ENCODE assay signal across 16 cellular contexts in genomic region chr7:128859232-128860157, GRCh38. TPM values are rescaled to one million over a fixed set of nuclear protein-coding genes. Genes with fewer than 3 reads are reported as not detected.
DNase-seq lines count a peak whose midpoint lies in the region; ATAC-seq and TF ChIP-seq lines count a peak whose summit lies in the region.
"Had no signal": no experiment of that assay in that cellular context is flagged by ENCODE, and none has a peak within 500 bp of the region (broad histone marks: within the 10 kb centered on the region; RNA-seq: fewer than 3 reads in every experiment).

No MANE protein-coding gene starts in this region.

- H2AFZ ChIP-seq in GM23338 (no peak overlapping the region), OCI-LY7 (ENCODE audit: low read length) (peak overlapping the region; percentile 28; the same call in 1 of the 2 replicates)

- peaks cover 4% of the 10 kb centered on the region for H4K20me1 ChIP-seq in GM23338 (replicated peaks; ENCODE audit: insufficient read depth)
- peaks cover 4% of the 10 kb centered on the region; the same call in 1 of the 2 replicates for H4K20me1 ChIP-seq in OCI-LY7 (ENCODE audit: insufficient read depth, low read length)

- no peaks in the 10 kb centered on the region for H3K9me3 Mint-ChIP-seq in GM23338
- no peaks in the 10 kb centered on the region for H3K9me3 Mint-ChIP-seq in stimulated activated memory B cell treated with anti-CD40 and anti-IgM and Interleukin-4, amounts not matched to agents 10 μg/mL and 1 μg/mL and 100 μg/mL, for 72 hours
- H3K9me3 Mint-ChIP-seq: activated naive CD8-positive, alpha-beta T cell treated with anti-CD3 and anti-CD28 coated beads, Interleukin-2, amount 10 ng/mL, durations not matched to agents 7 days and 5 days had no signal

- ATAC-seq in GM23338 (no peak), HG02759 (IDR thresholded peaks at IDR 0.05; ENCODE audit: unreplicated experiment) (no peak), HG03159 (IDR thresholded peaks at IDR 0.05; ENCODE audit: unreplicated experiment) (no peak)
- ATAC-seq in stimulated activated memory B cell treated with anti-CD40 and anti-IgM and Interleukin-4, amounts not matched to agents 10 μg/mL and 1 μg/mL and 100 μg/mL, for 72 hours: no peak
- ATAC-seq: HCT116 had no signal

- H3K9me3 ChIP-seq in OCI-LY7 (ENCODE audit: low read length): no peaks in the 10 kb centered on the region
- H3K9me3 ChIP-seq in cardiac muscle cell (ENCODE audit: low read depth): no peaks in the 10 kb centered on the region
- no peaks in the 10 kb centered on the region for H3K9me3 ChIP-seq in skeletal muscle tissue (ENCODE audit: control insufficient read depth in 3 of 3, low read length in 3 of 3)

- H3K4me3 ChIP-seq in GM23338 (no peak overlapping the region), OCI-LY7 (ENCODE audit: low read depth, low read length, poor library complexity, severe bottlenecking) (no peak overlapping the region), cardiac muscle cell (no peak overlapping the region), skeletal muscle tissue (ENCODE audit: low read length in 3 of 3) (no peak overlapping the region)

- H3K4me1 Mint-ChIP-seq in GM23338: peaks cover 30% of the 10 kb centered on the region
- peaks cover 24% of the 10 kb centered on the region for H3K4me1 Mint-ChIP-seq in stimulated activated memory B cell treated with anti-CD40 and anti-IgM and Interleukin-4, amounts not matched to agents 10 μg/mL and 1 μg/mL and 100 μg/mL, for 72 hours

- BruUV-seq in OCI-LY7 (replicated peaks; lab: Mats Ljungman, UMichigan): no TSS peak

- peaks cover 25% of the 10 kb centered on the region for H3K27me3 Mint-ChIP-seq in GM23338 (ENCODE audit: insufficient read depth, low read depth, poor library complexity)
- peaks cover 8% of the 10 kb centered on the region for H3K27me3 Mint-ChIP-seq in stimulated activated memory B cell treated with anti-CD40 and anti-IgM and Interleukin-4, amounts not matched to agents 10 μg/mL and 1 μg/mL and 100 μg/mL, for 72 hours

- intact Hi-C loops in OCI-LY7 (cut with micrococcal nuclease; ENCODE audit: unreplicated experiment): no loop called here

- H3K9ac ChIP-seq in skeletal muscle tissue (ENCODE audit: low read depth in 1 of 3, low read length in 3 of 3): peak overlapping the region in 2 of 3 donors; percentile 50 to 68

- no peaks in the 10 kb centered on the region; the same call in 2 of the 3 replicates for H3K36me3 Mint-ChIP-seq in GM23338 (ENCODE audit: low read depth)
- no peaks in the 10 kb centered on the region for H3K36me3 Mint-ChIP-seq in stimulated activated memory B cell treated with anti-CD40 and anti-IgM and Interleukin-4, amounts not matched to agents 10 μg/mL and 1 μg/mL and 100 μg/mL, for 72 hours
- H3K36me3 Mint-ChIP-seq: activated naive CD8-positive, alpha-beta T cell treated with anti-CD3 and anti-CD28 coated beads, Interleukin-2, amount 10 ng/mL, durations not matched to agents 7 days and 5 days; CD4-positive, CD25-positive, alpha-beta regulatory T cell had no signal

- H3K4me2 ChIP-seq in GM23338 (no peak overlapping the region), OCI-LY7 (ENCODE audit: low read length) (no peak overlapping the region)

- 0 out of 2 replicates have a peak overlapping the region, but pooled peaks have one; percentile 43 for H3K27ac Mint-ChIP-seq in GM23338
- no peak overlapping the region for H3K27ac Mint-ChIP-seq in stimulated activated memory B cell treated with anti-CD40 and anti-IgM and Interleukin-4, amounts not matched to agents 10 μg/mL and 1 μg/mL and 100 μg/mL, for 72 hours
- H3K27ac Mint-ChIP-seq: activated naive CD8-positive, alpha-beta T cell treated with anti-CD3 and anti-CD28 coated beads, Interleukin-2, amount 10 ng/mL, durations not matched to agents 7 days and 5 days; CD4-positive, CD25-positive, alpha-beta regulatory T cell had no signal

- no peak for TF ChIP-seq CTCF in GM23338 (conservative IDR thresholded peaks at IDR 0.05; ENCODE audit: low read depth in 2 of 2)
- TF ChIP-seq CTCF in OCI-LY7 (conservative IDR thresholded peaks at IDR 0.05; ENCODE audit: low read length): no peak
- TF ChIP-seq CTCF in cardiac muscle cell (IDR thresholded peaks at IDR 0.05; ENCODE audit: low read depth, low read length): no peak

- peaks cover 7% of the 10 kb centered on the region for H3K4me1 ChIP-seq in GM23338 (ENCODE audit: insufficient read depth)
- H3K4me1 ChIP-seq in OCI-LY7 (ENCODE audit: insufficient read depth, low read length, poor library complexity, severe bottlenecking): peaks cover 30% of the 10 kb centered on the region
- H3K4me1 ChIP-seq in cardiac muscle cell (ENCODE audit: low read depth): peaks cover 4% of the 10 kb centered on the region
- H3K4me1 ChIP-seq in skeletal muscle tissue (ENCODE audit: control insufficient read depth in 3 of 3, insufficient read depth in 3 of 3, low read length in 3 of 3): peaks cover 54 to 81% (median 65%) of the 10 kb centered on the region in 3 donors

- H3K79me2 ChIP-seq in GM23338 (replicated peaks; ENCODE audit: insufficient read depth) (peaks cover 12% of the 10 kb centered on the region), OCI-LY7 (ENCODE audit: insufficient read depth, low read depth, low read length) (peaks cover 17% of the 10 kb centered on the region)

- no peaks in the 10 kb centered on the region for H3K36me3 ChIP-seq in GM23338 (ENCODE audit: insufficient read depth)
- H3K36me3 ChIP-seq in OCI-LY7 (ENCODE audit: insufficient read depth, low read length): no peaks in the 10 kb centered on the region
- H3K36me3 ChIP-seq in cardiac muscle cell: peaks cover 34% of the 10 kb centered on the region
- peaks cover 26 to 42% (median 40%) of the 10 kb centered on the region in 3 donors for H3K36me3 ChIP-seq in skeletal muscle tissue (ENCODE audit: control insufficient read depth in 3 of 3, insufficient read depth in 3 of 3, low read length in 3 of 3)

- H3K4me3 Mint-ChIP-seq in GM23338: no peak overlapping the region
- no peak overlapping the region for H3K4me3 Mint-ChIP-seq in stimulated activated memory B cell treated with anti-CD40 and anti-IgM and Interleukin-4, amounts not matched to agents 10 μg/mL and 1 μg/mL and 100 μg/mL, for 72 hours
- H3K4me3 Mint-ChIP-seq: activated naive CD8-positive, alpha-beta T cell treated with anti-CD3 and anti-CD28 coated beads, Interleukin-2, amount 10 ng/mL, durations not matched to agents 7 days and 5 days had no signal

- DNase-seq in GM23338 (ENCODE audit: low spot score) (no peak), OCI-LY7 (ENCODE audit: low spot score) (peak; percentile 28), cardiac muscle cell (ENCODE audit: low read depth in 1 of 2, low spot score in 1 of 2) (no peak), NCI-H146 (lab: John Stamatoyannopoulos, UW) (no peak)
- DNase-seq: activated CD4-positive, CD25-positive, alpha-beta regulatory T cell; activated naive CD8-positive, alpha-beta T cell treated with anti-CD3 and anti-CD28 coated beads, Interleukin-2, amount 10 ng/mL, durations not matched to agents 7 days and 5 days; activated T-cell treated with anti-CD3 and anti-CD28 coated beads for 4 hours; CD4-positive, CD25-positive, alpha-beta regulatory T cell; GDM1; stimulated activated CD4-positive, alpha-beta T cell treated with anti-CD3 and anti-CD28 coated beads, Interleukin-2, amount 100 ng/mL, for 48 hours; SW 1271 had no signal

- POLR2A ChIA-PET in OCI-LY7 (lab: Charles Lee): no interaction called here

- H3K27ac ChIP-seq in GM23338 (ENCODE audit: low read depth) (no peak overlapping the region), OCI-LY7 (ENCODE audit: low read depth, low read length, poor library complexity, severe bottlenecking) (no peak overlapping the region), cardiac muscle cell (peak overlapping the region; percentile 79), skeletal muscle tissue (ENCODE audit: low read depth, low read length) (peak overlapping the region; percentile 79)

- H3F3A ChIP-seq in GM23338 (replicated peaks; ENCODE audit: low read depth): peaks cover 4% of the 10 kb centered on the region; the same call in 1 of the 2 replicates

- H3K9me2 ChIP-seq in GM23338 (ENCODE audit: insufficient read depth) (no peaks in the 10 kb centered on the region), OCI-LY7 (ENCODE audit: insufficient read depth, low read length) (no peaks in the 10 kb centered on the region)

- H3K27me3 ChIP-seq in GM23338 (ENCODE audit: insufficient read depth) (no peaks in the 10 kb centered on the region), cardiac muscle cell (no peaks in the 10 kb centered on the region), skeletal muscle tissue (ENCODE audit: control insufficient read depth in 3 of 3, insufficient read depth in 3 of 3, low read length in 3 of 3) (no peaks in the 10 kb centered on the region)

- CTCF ChIA-PET in OCI-LY7 (lab: Charles Lee; ENCODE audit: unreplicated experiment): interaction anchor here (1.8 kb wide), 1 partner anchor 24 kb away, joined by 11 read pairs; no protein-coding TSS in a partner anchor

TF ChIP-seq in GM23338, 12 proteins besides CTCF, POLR2A, EP300 and RAD21 (continues in another document):
- TF ChIP-seq, protein P1, sequence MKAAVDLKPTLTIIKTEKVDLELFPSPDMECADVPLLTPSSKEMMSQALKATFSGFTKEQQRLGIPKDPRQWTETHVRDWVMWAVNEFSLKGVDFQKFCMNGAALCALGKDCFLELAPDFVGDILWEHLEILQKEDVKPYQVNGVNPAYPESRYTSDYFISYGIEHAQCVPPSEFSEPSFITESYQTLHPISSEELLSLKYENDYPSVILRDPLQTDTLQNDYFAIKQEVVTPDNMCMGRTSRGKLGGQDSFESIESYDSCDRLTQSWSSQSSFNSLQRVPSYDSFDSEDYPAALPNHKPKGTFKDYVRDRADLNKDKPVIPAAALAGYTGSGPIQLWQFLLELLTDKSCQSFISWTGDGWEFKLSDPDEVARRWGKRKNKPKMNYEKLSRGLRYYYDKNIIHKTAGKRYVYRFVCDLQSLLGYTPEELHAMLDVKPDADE (IDR thresholded peaks at IDR 0.05): no peak

RNA-seq across cellular contexts. Expression of gene ATP6V1F, which starts 3.2 kb away (rescaled TPM):
- 60.2 and 66.5 TPM in 2 replicates for total RNA-seq in GM23338 (2014; rRNA removed; shearing (Covaris generic))
- polyA plus RNA-seq in GM23338 (2016; fragmentation: Nextera tagmentation; extraction: Ambion mirVana) (271 and 294 TPM in 2 replicates), cardiac muscle cell (284 and 330 TPM in 2 replicates)
- 84.9 and 108 TPM in 2 replicates for total RNA-seq in OCI-LY7 (2014; rRNA removed; shearing (Covaris generic))
- total RNA-seq in OCI-LY7 (2022) (149 and 155 TPM in 2 replicates), cardiac muscle cell (113 and 164 TPM in 2 replicates), skeletal muscle tissue (66.3 TPM)

RNA-seq across cellular contexts. Expression of gene FLNC, which starts 29.3 kb away (rescaled TPM):
- 9.4 and 11.8 TPM in 2 replicates for total RNA-seq in GM23338 (2014; rRNA removed; shearing (Covaris generic))
- polyA plus RNA-seq in GM23338 (2016; fragmentation: Nextera tagmentation; extraction: Ambion mirVana) (0.64 and 0.65 TPM in 2 replicates), cardiac muscle cell (194 and 196 TPM in 2 replicates)
- total RNA-seq in OCI-LY7 (2014; rRNA removed; shearing (Covaris generic)): 0.03 and 0.05 TPM in 2 replicates
- total RNA-seq in OCI-LY7 (2022) (0.06 TPM in 2 replicates), cardiac muscle cell (500 and 516 TPM in 2 replicates), skeletal muscle tissue (611 TPM)
- total RNA-seq: activated naive CD8-positive, alpha-beta T cell treated with anti-CD3 and anti-CD28 coated beads, Interleukin-2, amount 10 ng/mL, durations not matched to agents 7 days and 5 days; CD4-positive, CD25-positive, alpha-beta regulatory T cell had no signal
- polyA plus RNA-seq: CD4-positive, CD25-positive, alpha-beta regulatory T cell had no signal

RNA-seq across cellular contexts. Expression of gene KCP, which starts 51.0 kb away (rescaled TPM):
- total RNA-seq in GM23338 (2014; rRNA removed; shearing (Covaris generic)): 0.76 and 1.3 TPM in 2 replicates
- polyA plus RNA-seq in GM23338 (2016; fragmentation: Nextera tagmentation; extraction: Ambion mirVana) (0.99 and 1.1 TPM in 2 replicates), cardiac muscle cell (1.6 TPM in 2 replicates)
- total RNA-seq in OCI-LY7 (2014; rRNA removed; shearing (Covaris generic)): 0.90 and 2.3 TPM in 2 replicates
- total RNA-seq in OCI-LY7 (2022) (1.4 TPM in 2 replicates), cardiac muscle cell (0.49 and 1.2 TPM in 2 replicates), skeletal muscle tissue (under 0.01 TPM)

Comparison
In these comparisons a context has a peak if more than half of its experiments do, and no peak if none do; other contexts are left out.
1. H3K27ac ChIP-seq: peak in cardiac muscle cell (single experiment) and skeletal muscle tissue (single experiment); none in GM23338 (single experiment) and OCI-LY7 (single experiment).
2. RNA of gene FLNC, which starts 29.3 kb away (total RNA-seq): 611 TPM in skeletal muscle tissue (single experiment) and 500 to 516 TPM in cardiac muscle cell; 9.4 to 11.8 TPM in GM23338 and 0.03 to 0.06 TPM in OCI-LY7; every median in the first group is over 10 times any median in the second.